In the genomic region with DNA sequence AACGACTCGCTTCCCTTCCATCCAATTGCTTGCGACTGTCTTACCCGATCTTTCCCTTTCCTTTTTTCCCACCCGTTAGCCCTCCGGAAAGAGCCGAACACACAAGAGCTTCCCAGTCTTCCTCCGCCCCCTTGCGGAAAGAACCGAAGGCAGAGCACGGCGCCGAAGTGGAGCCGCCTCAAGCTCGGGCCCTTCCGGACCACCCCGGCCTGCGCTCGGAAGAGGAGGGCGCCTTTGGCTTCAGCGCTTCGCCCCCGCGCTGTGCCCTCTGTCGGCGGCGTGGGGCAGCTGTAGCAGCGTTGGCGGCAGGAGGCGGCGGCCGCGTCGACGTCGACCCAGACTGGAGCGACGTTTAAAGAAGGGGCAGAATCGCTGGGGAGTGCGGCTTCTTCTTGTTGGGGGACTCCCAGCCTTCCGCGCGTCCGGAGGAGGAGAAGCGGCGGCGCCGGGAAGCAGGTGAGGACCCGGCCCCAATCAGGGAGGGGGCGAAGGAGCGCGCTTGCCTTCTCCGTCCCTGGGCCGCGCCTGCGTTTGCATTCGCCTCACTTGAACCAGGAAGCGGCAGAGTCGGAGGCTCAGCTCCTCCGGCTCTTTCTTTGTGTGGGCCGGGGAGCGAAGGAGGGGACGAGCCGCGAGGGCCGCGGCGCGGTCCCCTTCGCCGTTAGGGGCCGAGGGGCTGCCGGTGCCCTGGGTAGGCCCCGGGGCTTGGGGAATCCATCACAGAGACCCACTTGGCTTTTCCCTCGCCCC, we compare ENCODE assay signal across 1 cellular context.
TF ChIP-seq lines count a peak whose summit lies in the region.

A gene with protein sequence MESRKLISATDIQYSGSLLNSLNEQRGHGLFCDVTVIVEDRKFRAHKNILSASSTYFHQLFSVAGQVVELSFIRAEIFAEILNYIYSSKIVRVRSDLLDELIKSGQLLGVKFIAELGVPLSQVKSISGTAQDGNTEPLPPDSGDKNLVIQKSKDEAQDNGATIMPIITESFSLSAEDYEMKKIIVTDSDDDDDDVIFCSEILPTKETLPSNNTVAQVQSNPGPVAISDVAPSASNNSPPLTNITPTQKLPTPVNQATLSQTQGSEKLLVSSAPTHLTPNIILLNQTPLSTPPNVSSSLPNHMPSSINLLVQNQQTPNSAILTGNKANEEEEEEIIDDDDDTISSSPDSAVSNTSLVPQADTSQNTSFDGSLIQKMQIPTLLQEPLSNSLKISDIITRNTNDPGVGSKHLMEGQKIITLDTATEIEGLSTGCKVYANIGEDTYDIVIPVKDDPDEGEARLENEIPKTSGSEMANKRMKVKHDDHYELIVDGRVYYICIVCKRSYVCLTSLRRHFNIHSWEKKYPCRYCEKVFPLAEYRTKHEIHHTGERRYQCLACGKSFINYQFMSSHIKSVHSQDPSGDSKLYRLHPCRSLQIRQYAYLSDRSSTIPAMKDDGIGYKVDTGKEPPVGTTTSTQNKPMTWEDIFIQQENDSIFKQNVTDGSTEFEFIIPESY (plus strand): TSS at position 291 of the 750 bp plus-strand sequence. CDS start 2,604 bp downstream, outside the sequence.

TF ChIP-seq in K562, 482 proteins besides CTCF, POLR2A, EP300 and RAD21 (continued from another document and continues in another):
- TF ChIP-seq, protein P1, sequence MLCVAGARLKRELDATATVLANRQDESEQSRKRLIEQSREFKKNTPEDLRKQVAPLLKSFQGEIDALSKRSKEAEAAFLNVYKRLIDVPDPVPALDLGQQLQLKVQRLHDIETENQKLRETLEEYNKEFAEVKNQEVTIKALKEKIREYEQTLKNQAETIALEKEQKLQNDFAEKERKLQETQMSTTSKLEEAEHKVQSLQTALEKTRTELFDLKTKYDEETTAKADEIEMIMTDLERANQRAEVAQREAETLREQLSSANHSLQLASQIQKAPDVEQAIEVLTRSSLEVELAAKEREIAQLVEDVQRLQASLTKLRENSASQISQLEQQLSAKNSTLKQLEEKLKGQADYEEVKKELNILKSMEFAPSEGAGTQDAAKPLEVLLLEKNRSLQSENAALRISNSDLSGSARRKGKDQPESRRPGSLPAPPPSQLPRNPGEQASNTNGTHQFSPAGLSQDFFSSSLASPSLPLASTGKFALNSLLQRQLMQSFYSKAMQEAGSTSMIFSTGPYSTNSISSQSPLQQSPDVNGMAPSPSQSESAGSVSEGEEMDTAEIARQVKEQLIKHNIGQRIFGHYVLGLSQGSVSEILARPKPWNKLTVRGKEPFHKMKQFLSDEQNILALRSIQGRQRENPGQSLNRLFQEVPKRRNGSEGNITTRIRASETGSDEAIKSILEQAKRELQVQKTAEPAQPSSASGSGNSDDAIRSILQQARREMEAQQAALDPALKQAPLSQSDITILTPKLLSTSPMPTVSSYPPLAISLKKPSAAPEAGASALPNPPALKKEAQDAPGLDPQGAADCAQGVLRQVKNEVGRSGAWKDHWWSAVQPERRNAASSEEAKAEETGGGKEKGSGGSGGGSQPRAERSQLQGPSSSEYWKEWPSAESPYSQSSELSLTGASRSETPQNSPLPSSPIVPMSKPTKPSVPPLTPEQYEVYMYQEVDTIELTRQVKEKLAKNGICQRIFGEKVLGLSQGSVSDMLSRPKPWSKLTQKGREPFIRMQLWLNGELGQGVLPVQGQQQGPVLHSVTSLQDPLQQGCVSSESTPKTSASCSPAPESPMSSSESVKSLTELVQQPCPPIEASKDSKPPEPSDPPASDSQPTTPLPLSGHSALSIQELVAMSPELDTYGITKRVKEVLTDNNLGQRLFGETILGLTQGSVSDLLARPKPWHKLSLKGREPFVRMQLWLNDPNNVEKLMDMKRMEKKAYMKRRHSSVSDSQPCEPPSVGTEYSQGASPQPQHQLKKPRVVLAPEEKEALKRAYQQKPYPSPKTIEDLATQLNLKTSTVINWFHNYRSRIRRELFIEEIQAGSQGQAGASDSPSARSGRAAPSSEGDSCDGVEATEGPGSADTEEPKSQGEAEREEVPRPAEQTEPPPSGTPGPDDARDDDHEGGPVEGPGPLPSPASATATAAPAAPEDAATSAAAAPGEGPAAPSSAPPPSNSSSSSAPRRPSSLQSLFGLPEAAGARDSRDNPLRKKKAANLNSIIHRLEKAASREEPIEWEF (CRISPR knock-in tag; IDR thresholded peaks at IDR 0.05), result no peak
- TF ChIP-seq NR3C1 (CRISPR knock-in tag; IDR thresholded peaks at IDR 0.05) (peak; percentile 80; the same call in 1 of the 2 replicates), ZNF384 (IDR thresholded peaks at IDR 0.05; ENCODE audit: low read depth, low read length) (no peak), RNF2 (IDR thresholded peaks at IDR 0.05) (0 out of 2 replicates have a peak, but pooled peaks have one; percentile 69), PCBP1 (IDR thresholded peaks at IDR 0.05; ENCODE audit: low read depth, low read length, poor library complexity, severe bottlenecking) (no peak), ADNP (tag; IDR thresholded peaks at IDR 0.05) (no peak), ZFX (CRISPR knock-in tag; IDR thresholded peaks at IDR 0.05) (peak; percentile 92), HMG20A (CRISPR knock-in tag; conservative IDR thresholded peaks at IDR 0.05) (no peak), ZNF41 (CRISPR knock-in tag; conservative IDR thresholded peaks at IDR 0.05) (no peak), RHOXF2B (CRISPR knock-in tag; conservative IDR thresholded peaks at IDR 0.05) (no peak), JUND (IDR thresholded peaks at IDR 0.05; ENCODE audit: borderline replicate concordance, low read depth, low read length) (no peak), JUND (tag; IDR thresholded peaks at IDR 0.05; ENCODE audit: borderline replicate concordance, low read depth, low read length) (peak; percentile 31; the same call in 1 of the 3 replicates), SRSF3 (IDR thresholded peaks at IDR 0.05; ENCODE audit: insufficient read depth, low read length) (no peak), ZNF140 (CRISPR knock-in tag; IDR thresholded peaks at IDR 0.05) (no peak), POLR2B (IDR thresholded peaks at IDR 0.05; ENCODE audit: low read depth, partially characterized antibody) (peak; percentile 65), ZNF23 (CRISPR knock-in tag; IDR thresholded peaks at IDR 0.05) (no peak), HOXB6 (CRISPR knock-in tag; IDR thresholded peaks at IDR 0.05; ENCODE audit: borderline replicate concordance) (no peak), PHF8 (IDR thresholded peaks at IDR 0.05; ENCODE audit: borderline replicate concordance, low read length) (peak; percentile 64; the same call in 1 of the 2 replicates), CEBPG (CRISPR knock-in tag; IDR thresholded peaks at IDR 0.05) (no peak), CEBPG (tag; conservative IDR thresholded peaks at IDR 0.05 in 1 of 2, IDR thresholded peaks at IDR 0.05 in 1 of 2) (no peak), ELF1 (tag; IDR thresholded peaks at IDR 0.05) (peak; percentile 78), MEF2D (tag; conservative IDR thresholded peaks at IDR 0.05; ENCODE audit: low read depth) (no peak), POLR2H (tag; IDR thresholded peaks at IDR 0.05; ENCODE audit: low read depth) (no peak; the same call in 1 of the 2 replicates), PURB (CRISPR knock-in tag; IDR thresholded peaks at IDR 0.05; ENCODE audit: low read depth) (no peak), SMAD4 (CRISPR knock-in tag; conservative IDR thresholded peaks at IDR 0.05) (peak; percentile 81), ZNF584 (CRISPR knock-in tag; IDR thresholded peaks at IDR 0.05; ENCODE audit: low read depth) (no peak), ATF7 (IDR thresholded peaks at IDR 0.05) (peak; percentile 71), ZNF778 (CRISPR knock-in tag; IDR thresholded peaks at IDR 0.05) (no peak)
- TF ChIP-seq, protein P2, sequence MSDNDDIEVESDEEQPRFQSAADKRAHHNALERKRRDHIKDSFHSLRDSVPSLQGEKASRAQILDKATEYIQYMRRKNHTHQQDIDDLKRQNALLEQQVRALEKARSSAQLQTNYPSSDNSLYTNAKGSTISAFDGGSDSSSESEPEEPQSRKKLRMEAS (CRISPR knock-in tag; IDR thresholded peaks at IDR 0.05), result peak; percentile 95
- TF ChIP-seq, protein P3, sequence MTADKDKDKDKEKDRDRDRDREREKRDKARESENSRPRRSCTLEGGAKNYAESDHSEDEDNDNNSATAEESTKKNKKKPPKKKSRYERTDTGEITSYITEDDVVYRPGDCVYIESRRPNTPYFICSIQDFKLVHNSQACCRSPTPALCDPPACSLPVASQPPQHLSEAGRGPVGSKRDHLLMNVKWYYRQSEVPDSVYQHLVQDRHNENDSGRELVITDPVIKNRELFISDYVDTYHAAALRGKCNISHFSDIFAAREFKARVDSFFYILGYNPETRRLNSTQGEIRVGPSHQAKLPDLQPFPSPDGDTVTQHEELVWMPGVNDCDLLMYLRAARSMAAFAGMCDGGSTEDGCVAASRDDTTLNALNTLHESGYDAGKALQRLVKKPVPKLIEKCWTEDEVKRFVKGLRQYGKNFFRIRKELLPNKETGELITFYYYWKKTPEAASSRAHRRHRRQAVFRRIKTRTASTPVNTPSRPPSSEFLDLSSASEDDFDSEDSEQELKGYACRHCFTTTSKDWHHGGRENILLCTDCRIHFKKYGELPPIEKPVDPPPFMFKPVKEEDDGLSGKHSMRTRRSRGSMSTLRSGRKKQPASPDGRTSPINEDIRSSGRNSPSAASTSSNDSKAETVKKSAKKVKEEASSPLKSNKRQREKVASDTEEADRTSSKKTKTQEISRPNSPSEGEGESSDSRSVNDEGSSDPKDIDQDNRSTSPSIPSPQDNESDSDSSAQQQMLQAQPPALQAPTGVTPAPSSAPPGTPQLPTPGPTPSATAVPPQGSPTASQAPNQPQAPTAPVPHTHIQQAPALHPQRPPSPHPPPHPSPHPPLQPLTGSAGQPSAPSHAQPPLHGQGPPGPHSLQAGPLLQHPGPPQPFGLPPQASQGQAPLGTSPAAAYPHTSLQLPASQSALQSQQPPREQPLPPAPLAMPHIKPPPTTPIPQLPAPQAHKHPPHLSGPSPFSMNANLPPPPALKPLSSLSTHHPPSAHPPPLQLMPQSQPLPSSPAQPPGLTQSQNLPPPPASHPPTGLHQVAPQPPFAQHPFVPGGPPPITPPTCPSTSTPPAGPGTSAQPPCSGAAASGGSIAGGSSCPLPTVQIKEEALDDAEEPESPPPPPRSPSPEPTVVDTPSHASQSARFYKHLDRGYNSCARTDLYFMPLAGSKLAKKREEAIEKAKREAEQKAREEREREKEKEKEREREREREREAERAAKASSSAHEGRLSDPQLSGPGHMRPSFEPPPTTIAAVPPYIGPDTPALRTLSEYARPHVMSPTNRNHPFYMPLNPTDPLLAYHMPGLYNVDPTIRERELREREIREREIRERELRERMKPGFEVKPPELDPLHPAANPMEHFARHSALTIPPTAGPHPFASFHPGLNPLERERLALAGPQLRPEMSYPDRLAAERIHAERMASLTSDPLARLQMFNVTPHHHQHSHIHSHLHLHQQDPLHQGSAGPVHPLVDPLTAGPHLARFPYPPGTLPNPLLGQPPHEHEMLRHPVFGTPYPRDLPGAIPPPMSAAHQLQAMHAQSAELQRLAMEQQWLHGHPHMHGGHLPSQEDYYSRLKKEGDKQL (CRISPR knock-in tag; IDR thresholded peaks at IDR 0.05; ENCODE audit: borderline replicate concordance), result peak; percentile 74; the same call in 1 of the 2 replicates
- TF ChIP-seq, protein P4, sequence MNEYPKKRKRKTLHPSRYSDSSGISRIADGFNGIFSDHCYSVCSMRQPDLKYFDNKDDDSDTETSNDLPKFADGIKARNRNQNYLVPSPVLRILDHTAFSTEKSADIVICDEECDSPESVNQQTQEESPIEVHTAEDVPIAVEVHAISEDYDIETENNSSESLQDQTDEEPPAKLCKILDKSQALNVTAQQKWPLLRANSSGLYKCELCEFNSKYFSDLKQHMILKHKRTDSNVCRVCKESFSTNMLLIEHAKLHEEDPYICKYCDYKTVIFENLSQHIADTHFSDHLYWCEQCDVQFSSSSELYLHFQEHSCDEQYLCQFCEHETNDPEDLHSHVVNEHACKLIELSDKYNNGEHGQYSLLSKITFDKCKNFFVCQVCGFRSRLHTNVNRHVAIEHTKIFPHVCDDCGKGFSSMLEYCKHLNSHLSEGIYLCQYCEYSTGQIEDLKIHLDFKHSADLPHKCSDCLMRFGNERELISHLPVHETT (CRISPR knock-in tag; conservative IDR thresholded peaks at IDR 0.05 in 1 of 2, IDR thresholded peaks at IDR 0.05 in 1 of 2), result no peak
- TF ChIP-seq, protein P5, sequence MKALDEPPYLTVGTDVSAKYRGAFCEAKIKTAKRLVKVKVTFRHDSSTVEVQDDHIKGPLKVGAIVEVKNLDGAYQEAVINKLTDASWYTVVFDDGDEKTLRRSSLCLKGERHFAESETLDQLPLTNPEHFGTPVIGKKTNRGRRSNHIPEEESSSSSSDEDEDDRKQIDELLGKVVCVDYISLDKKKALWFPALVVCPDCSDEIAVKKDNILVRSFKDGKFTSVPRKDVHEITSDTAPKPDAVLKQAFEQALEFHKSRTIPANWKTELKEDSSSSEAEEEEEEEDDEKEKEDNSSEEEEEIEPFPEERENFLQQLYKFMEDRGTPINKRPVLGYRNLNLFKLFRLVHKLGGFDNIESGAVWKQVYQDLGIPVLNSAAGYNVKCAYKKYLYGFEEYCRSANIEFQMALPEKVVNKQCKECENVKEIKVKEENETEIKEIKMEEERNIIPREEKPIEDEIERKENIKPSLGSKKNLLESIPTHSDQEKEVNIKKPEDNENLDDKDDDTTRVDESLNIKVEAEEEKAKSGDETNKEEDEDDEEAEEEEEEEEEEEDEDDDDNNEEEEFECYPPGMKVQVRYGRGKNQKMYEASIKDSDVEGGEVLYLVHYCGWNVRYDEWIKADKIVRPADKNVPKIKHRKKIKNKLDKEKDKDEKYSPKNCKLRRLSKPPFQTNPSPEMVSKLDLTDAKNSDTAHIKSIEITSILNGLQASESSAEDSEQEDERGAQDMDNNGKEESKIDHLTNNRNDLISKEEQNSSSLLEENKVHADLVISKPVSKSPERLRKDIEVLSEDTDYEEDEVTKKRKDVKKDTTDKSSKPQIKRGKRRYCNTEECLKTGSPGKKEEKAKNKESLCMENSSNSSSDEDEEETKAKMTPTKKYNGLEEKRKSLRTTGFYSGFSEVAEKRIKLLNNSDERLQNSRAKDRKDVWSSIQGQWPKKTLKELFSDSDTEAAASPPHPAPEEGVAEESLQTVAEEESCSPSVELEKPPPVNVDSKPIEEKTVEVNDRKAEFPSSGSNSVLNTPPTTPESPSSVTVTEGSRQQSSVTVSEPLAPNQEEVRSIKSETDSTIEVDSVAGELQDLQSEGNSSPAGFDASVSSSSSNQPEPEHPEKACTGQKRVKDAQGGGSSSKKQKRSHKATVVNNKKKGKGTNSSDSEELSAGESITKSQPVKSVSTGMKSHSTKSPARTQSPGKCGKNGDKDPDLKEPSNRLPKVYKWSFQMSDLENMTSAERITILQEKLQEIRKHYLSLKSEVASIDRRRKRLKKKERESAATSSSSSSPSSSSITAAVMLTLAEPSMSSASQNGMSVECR (CRISPR knock-in tag; IDR thresholded peaks at IDR 0.05), result peak; percentile 44; the same call in 1 of the 2 replicates
- TF ChIP-seq, protein P6, sequence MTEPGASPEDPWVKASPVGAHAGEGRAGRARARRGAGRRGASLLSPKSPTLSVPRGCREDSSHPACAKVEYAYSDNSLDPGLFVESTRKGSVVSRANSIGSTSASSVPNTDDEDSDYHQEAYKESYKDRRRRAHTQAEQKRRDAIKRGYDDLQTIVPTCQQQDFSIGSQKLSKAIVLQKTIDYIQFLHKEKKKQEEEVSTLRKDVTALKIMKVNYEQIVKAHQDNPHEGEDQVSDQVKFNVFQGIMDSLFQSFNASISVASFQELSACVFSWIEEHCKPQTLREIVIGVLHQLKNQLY (CRISPR knock-in tag; conservative IDR thresholded peaks at IDR 0.05), result peak in 1 of 2 experiments; percentile 70; a peak in 1 of 4 replicates
